ENCODE assay signal across 8 cellular contexts in genomic region chr12:128823916-128824839, GRCh38.
A peak's percentile ranks its signal among the peaks of the same experiment; 100 is the strongest.
DNase-seq lines count a peak whose midpoint lies in the region; ATAC-seq lines count a peak whose summit lies in the region.

SLC15A4 (minus strand) TSS chr12:128823958; CDS start chr12:128823943, 15 bp downstream.

- peak; percentile 84 to 86 for DNase-seq in AML-193 (lab: John Stamatoyannopoulos, UW)
- DNase-seq in NCI-H446 (lab: John Stamatoyannopoulos, UW): peak; percentile 70 to 93
- peak; percentile 78 to 91 for DNase-seq in central memory CD8-positive, alpha-beta T cell (ENCODE audit: low spot score in 2 of 2)
- DNase-seq in islet precursor cell: peak; percentile 99
- peak; percentile 95 for DNase-seq in stimulated activated CD4-positive, alpha-beta T cell treated with anti-CD3 and anti-CD28 coated beads, Interleukin-12 subunit alpha, Interleukin-12 subunit beta, amount 100 ng/mL, for 4 hours

- H3K4me1 Mint-ChIP-seq in central memory CD8-positive, alpha-beta T cell: peaks cover 26% of the 10 kb centered on the region

- no peaks in the 10 kb centered on the region for H3K9me3 Mint-ChIP-seq in central memory CD8-positive, alpha-beta T cell

- H3K36me3 Mint-ChIP-seq in central memory CD8-positive, alpha-beta T cell (ENCODE audit: insufficient read depth): peaks cover 13% of the 10 kb centered on the region

- H3K4me3 Mint-ChIP-seq in central memory CD8-positive, alpha-beta T cell: peak within 1 kb of the TSS; percentile 82

- H3K27me3 Mint-ChIP-seq in central memory CD8-positive, alpha-beta T cell: no peaks in the 10 kb centered on the region

- peak within 1 kb of the TSS; percentile 79 for H3K27ac Mint-ChIP-seq in central memory CD8-positive, alpha-beta T cell (ENCODE audit: low read depth)

- peak; percentile 73 for ATAC-seq in GM19043 (IDR thresholded peaks at IDR 0.05; ENCODE audit: low read depth, unreplicated experiment)
- ATAC-seq in HG03354 (IDR thresholded peaks at IDR 0.05; ENCODE audit: poor library complexity, severe bottlenecking, unreplicated experiment): peak; percentile 87
- peak; percentile 96 to 97 for ATAC-seq in activated CD4-positive, CD25-positive, alpha-beta regulatory T cell treated with anti-CD3 and anti-CD28 coated beads, Interleukin-2, amount 50 U/mL, for 24 hours
- ATAC-seq in central memory CD8-positive, alpha-beta T cell (replicated peaks; ENCODE audit: extremely low read depth, poor library complexity, severe bottlenecking): peak; percentile 87

Comparison
In these comparisons a context has a peak if more than half of its experiments do, and no peak if none do; other contexts are left out.
1. Peak in every context shown above with its lines: DNase-seq and ATAC-seq.